In the genomic region with DNA sequence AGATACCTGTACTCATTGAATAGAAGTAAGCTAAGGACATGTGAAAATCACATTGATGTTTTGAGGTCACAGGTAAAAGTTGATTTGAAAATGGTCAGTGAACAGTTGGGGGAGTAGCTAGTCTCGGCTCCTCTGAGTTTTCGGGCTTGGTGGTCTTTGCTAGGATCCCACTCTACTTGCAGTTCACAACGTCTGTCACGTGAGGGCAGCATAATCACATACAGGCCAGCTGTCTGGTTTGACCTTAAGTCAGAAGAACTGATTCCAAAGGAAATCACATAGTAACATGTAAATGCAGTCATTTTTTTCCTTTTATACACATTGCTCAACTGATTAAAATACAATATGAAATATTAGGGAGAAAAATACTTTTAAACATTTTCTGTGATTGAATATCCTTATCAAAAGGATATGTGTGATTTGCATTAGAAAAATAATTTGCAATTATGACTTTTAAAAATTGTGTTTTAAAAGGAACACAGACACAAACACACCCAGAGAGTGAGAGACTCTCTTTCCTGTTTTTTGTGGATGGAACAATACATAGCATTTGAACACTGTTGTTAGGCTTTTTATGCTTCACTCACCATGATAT, we compare ENCODE assay signal across 8 cellular contexts. TPM values are rescaled to one million over a fixed set of nuclear protein-coding genes. Genes with fewer than 3 reads are reported as not detected.
DNase-seq lines count a peak whose midpoint lies in the region; ATAC-seq and TF ChIP-seq lines count a peak whose summit lies in the region.

No MANE protein-coding gene starts in this region.

- H4K91ac ChIP-seq in neuronal stem cell (ENCODE audit: low read depth, low read length, poor library complexity) = no peak overlapping the region

- DNase-seq in CD4-positive, alpha-beta memory T cell = peak in 4 of 5 donors; percentile 1 to 30 (median 6)
- DNase-seq in NCI-H69 (lab: John Stamatoyannopoulos, UW) (peak; percentile 72), fibroblast of mammary gland (ENCODE audit: low read depth) (peak; percentile 79), neuronal stem cell (ENCODE audit: low spot score) (peak; percentile 75), uterus (peak; percentile 43 to 50)
- peak; percentile 29 for DNase-seq in activated CD8-positive, alpha-beta memory T cell treated with anti-CD3 and anti-CD28 coated beads, Interleukin-2, amount 50 U/mL, for 24 hours (ENCODE audit: extremely low read depth)

- no peak overlapping the region for H3K18ac ChIP-seq in neuronal stem cell (ENCODE audit: low read length)

- H3K9ac ChIP-seq in neuronal stem cell (ENCODE audit: low read depth, low read length, poor library complexity) = no peak overlapping the region

- no peak overlapping the region for H3K14ac ChIP-seq in neuronal stem cell (ENCODE audit: low read length)

- H3K9me3 Mint-ChIP-seq in CD4-positive, alpha-beta memory T cell = no peaks in the 10 kb centered on the region

- H3K4me1 ChIP-seq in CD4-positive, alpha-beta memory T cell (ENCODE audit: insufficient read depth, low read length) = no peaks in the 10 kb centered on the region
- no peaks in the 10 kb centered on the region for H3K4me1 ChIP-seq in neuronal stem cell (ENCODE audit: control insufficient read depth in 2 of 2, insufficient read depth in 1 of 2, low read depth in 1 of 2, low read length in 2 of 2)
- H3K4me1 ChIP-seq in uterus = peaks cover 0 to 3% of the 10 kb centered on the region in 2 donors

- no peak overlapping the region for H2BK15ac ChIP-seq in neuronal stem cell (ENCODE audit: low read length)

- POLR2A ChIA-PET in CD4-positive, alpha-beta memory T cell (lab: Charles Lee; ENCODE audit: partially characterized antibody) = no interaction called here

- H2AK5ac ChIP-seq in neuronal stem cell (ENCODE audit: low read depth, low read length) = no peak overlapping the region

- no peak overlapping the region for H3K4me3 ChIP-seq in CD4-positive, alpha-beta memory T cell (ENCODE audit: low read length in 2 of 2)
- H3K4me3 ChIP-seq in fibroblast of mammary gland (ENCODE audit: control insufficient read depth, low read depth, low read length) (no peak overlapping the region), neuronal stem cell (ENCODE audit: low read length in 2 of 2) (no peak overlapping the region), uterus (no peak overlapping the region)

- H3K23ac ChIP-seq in neuronal stem cell (ENCODE audit: low read depth, low read length, poor library complexity) = no peak overlapping the region

- ATAC-seq in GM19035 (IDR thresholded peaks at IDR 0.05; ENCODE audit: unreplicated experiment) (peak; percentile 68), HG03280 (IDR thresholded peaks at IDR 0.05; ENCODE audit: unreplicated experiment) (peak; percentile 68)

- TF ChIP-seq POLR2A in uterus (IDR thresholded peaks at IDR 0.05) = no peak

- H3K4me2 ChIP-seq in neuronal stem cell (ENCODE audit: insufficient read depth, low read length, poor library complexity, severe bottlenecking) = no peak overlapping the region

- no peak overlapping the region for H3K4ac ChIP-seq in neuronal stem cell (ENCODE audit: low read length)

- CTCF ChIA-PET in CD4-positive, alpha-beta memory T cell (lab: Charles Lee; ENCODE audit: partially characterized antibody) = interaction anchor here (1.0 to 1.2 kb wide), 2 partner anchors 492 to 503 kb away, joined by 3 to 4 read pairs; no protein-coding TSS in a partner anchor

- no peaks in the 10 kb centered on the region for H3K36me3 Mint-ChIP-seq in CD4-positive, alpha-beta memory T cell

- intact Hi-C loops in CD4-positive, alpha-beta memory T cell (cut with micrococcal nuclease) = loop anchor here (1.0 kb wide), 1 partner anchor 504 kb away; no protein-coding TSS in a partner anchor
- intact Hi-C loops in uterus (cut with DNase I; ENCODE audit: low total_unique reads) = loop anchor here (10.0 kb wide), 1 partner anchor 502 kb away; no protein-coding TSS in a partner anchor

- H3K27ac ChIP-seq in CD4-positive, alpha-beta memory T cell (ENCODE audit: low read depth, low read length) = no peak overlapping the region
- H3K27ac ChIP-seq in neuronal stem cell (replicated peaks; ENCODE audit: low read length) (no peak overlapping the region), uterus (no peak overlapping the region)

- no peak overlapping the region for H2BK12ac ChIP-seq in neuronal stem cell (ENCODE audit: low read length)

- H2BK5ac ChIP-seq in neuronal stem cell (ENCODE audit: low read length) = no peak overlapping the region

- H2BK120ac ChIP-seq in neuronal stem cell (ENCODE audit: low read depth, low read length) = no peak overlapping the region

- H3K36me3 ChIP-seq in CD4-positive, alpha-beta memory T cell (ENCODE audit: insufficient read depth, low read length) = no peaks in the 10 kb centered on the region
- H3K36me3 ChIP-seq in neuronal stem cell (replicated peaks in 1 of 2; ENCODE audit: control insufficient read depth in 2 of 2, insufficient read depth in 2 of 2, low read length in 2 of 2) (no peaks in the 10 kb centered on the region), uterus (no peaks in the 10 kb centered on the region)

- no peaks in the 10 kb centered on the region for H3K9me3 ChIP-seq in CD4-positive, alpha-beta memory T cell (ENCODE audit: control insufficient read depth in 1 of 2, low read length in 2 of 2)
- H3K9me3 ChIP-seq in neuronal stem cell (replicated peaks in 1 of 2; ENCODE audit: control insufficient read depth in 2 of 2, insufficient read depth in 1 of 2, low read depth in 1 of 2, low read length in 2 of 2) (no peaks in the 10 kb centered on the region), uterus (no peaks in the 10 kb centered on the region)

- H3K4me1 Mint-ChIP-seq in CD4-positive, alpha-beta memory T cell = no peaks in the 10 kb centered on the region

- H3K4me3 Mint-ChIP-seq in CD4-positive, alpha-beta memory T cell = no peak overlapping the region

- peak; percentile 99 for TF ChIP-seq CTCF in fibroblast of mammary gland (conservative IDR thresholded peaks at IDR 0.05; ENCODE audit: control insufficient read depth, insufficient read depth, low read depth, low read length)
- peak; percentile 63 to 73 (median 66) for TF ChIP-seq CTCF in uterus (IDR thresholded peaks at IDR 0.05)

- H3K79me1 ChIP-seq in neuronal stem cell (ENCODE audit: low read depth, low read length) = no peaks in the 10 kb centered on the region

- WGBS in neuronal stem cell (ENCODE audit: extremely low coverage in 2 of 2, insufficient read length in 2 of 2, insufficient replicate concordance in 1 of 2), 2 donors = no CpG with 5 or more reads among the region's 4 CpGs

- H3K27me3 ChIP-seq in CD4-positive, alpha-beta memory T cell (ENCODE audit: insufficient read depth, low read length) = no peaks in the 10 kb centered on the region
- H3K27me3 ChIP-seq in neuronal stem cell (ENCODE audit: control insufficient read depth in 3 of 3, insufficient read depth in 3 of 3, low read depth in 1 of 3, low read length in 3 of 3) (no peaks in the 10 kb centered on the region), uterus (no peaks in the 10 kb centered on the region)

- H4K8ac ChIP-seq in neuronal stem cell (ENCODE audit: low read depth, low read length) = no peak overlapping the region

- peaks cover 0 to 1% of the 10 kb centered on the region in 2 donors for H3K27me3 Mint-ChIP-seq in CD4-positive, alpha-beta memory T cell

- no peak overlapping the region for H3K27ac Mint-ChIP-seq in CD4-positive, alpha-beta memory T cell

- peak overlapping the region; percentile 56 for H2AFZ ChIP-seq in neuronal stem cell (ENCODE audit: low read length)

RNA-seq across cellular contexts. Expression of gene PDC, which starts 21.8 kb away (rescaled TPM):
- total RNA-seq in CD4-positive, alpha-beta memory T cell = not detected
- not detected for polyA plus RNA-seq in CD4-positive, alpha-beta memory T cell
- polyA plus RNA-seq in neuronal stem cell (2013, experiment 1 of 2) = not detected
- not detected for polyA plus RNA-seq in neuronal stem cell (2013, experiment 2 of 2)
- total RNA-seq in uterus = not detected

Comparison
In these comparisons a context has a peak if more than half of its experiments do, and no peak if none do; other contexts are left out.
1. DNase-seq: peak in every context shown above with its lines; median percentile 79 in fibroblast of mammary gland; 75 in neuronal stem cell; 72 in NCI-H69; 46 in uterus; 29 in activated CD8-positive, alpha-beta memory T cell treated with anti-CD3 and anti-CD28 coated beads, Interleukin-2, amount 50 U/mL, for 24 hours; 6 in CD4-positive, alpha-beta memory T cell.